8 cellular contexts compared by ENCODE assay signal in the genomic region with DNA sequence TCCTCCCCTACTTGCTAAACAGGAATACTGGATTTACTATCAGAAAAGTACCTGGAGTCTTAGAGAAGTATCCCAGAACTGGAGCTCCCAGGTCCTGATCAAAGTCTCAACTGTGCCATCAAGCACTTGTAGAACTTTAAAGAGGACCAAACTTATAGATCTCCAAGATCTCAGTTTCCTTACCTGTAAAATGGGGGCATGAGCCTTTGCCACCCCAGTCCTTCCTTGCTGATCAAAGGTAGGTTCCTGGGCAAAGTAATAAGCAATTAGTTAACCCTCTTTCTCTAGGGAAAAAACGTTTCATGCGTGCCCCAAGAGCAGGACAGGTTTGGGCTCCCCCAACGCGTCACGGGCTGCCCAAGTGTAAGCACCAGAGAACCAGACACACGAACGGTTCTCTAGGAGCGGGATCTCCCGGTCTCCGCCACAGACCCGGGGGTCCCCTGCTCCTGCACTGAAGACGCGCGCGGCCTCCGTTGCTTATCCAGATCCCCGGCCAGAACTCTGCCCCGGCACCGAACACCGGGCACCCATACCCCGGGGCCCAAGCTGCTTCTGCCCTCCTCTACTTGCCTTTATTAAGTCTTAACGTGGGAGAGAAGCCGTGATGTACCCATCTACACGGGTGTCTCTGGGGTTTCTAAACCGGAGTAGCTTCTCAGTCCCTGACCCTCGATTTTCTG. TPM values are rescaled to one million over a fixed set of nuclear protein-coding genes. Genes with fewer than 3 reads are reported as not detected.
DNase-seq lines count a peak whose midpoint lies in the region; ATAC-seq and TF ChIP-seq lines count a peak whose summit lies in the region.

No MANE protein-coding gene starts in this region.

- 0 out of 2 replicates have a peak, but pooled peaks cover 5% of the 10 kb centered on the region for H3K27me3 ChIP-seq in ACC112 (ENCODE audit: insufficient read depth, low read length)

- H3K79me2 ChIP-seq in ACC112 (ENCODE audit: control insufficient read depth, insufficient read depth, low read length, unreplicated experiment) = no peaks in the 10 kb centered on the region

- intact Hi-C loops in head of caudate nucleus (cut with DNase I) = no loop called here
- intact Hi-C loops in posterior vena cava (cut with DNase I) = no loop called here

- H3K4me3 ChIP-seq in ACC112 (ENCODE audit: low read depth, low read length) (peak overlapping the region; percentile 91), WI38 (ENCODE audit: low read depth, low read length) (peak overlapping the region; percentile 63)

- TF ChIP-seq CTCF in WI38 (IDR thresholded peaks at IDR 0.05; ENCODE audit: low read depth, low read length) = no peak

- peak overlapping the region; percentile 45 for H3K27ac ChIP-seq in ACC112 (ENCODE audit: low read depth, low read length)

- peak overlapping the region; percentile 100 for H2AFZ ChIP-seq in ACC112 (ENCODE audit: low read length, unreplicated experiment)

- H3K4me1 ChIP-seq in ACC112 (ENCODE audit: control insufficient read depth, insufficient read depth, low read length, unreplicated experiment) = peaks cover 6% of the 10 kb centered on the region

- DNase-seq in head of caudate nucleus = peak in 40 of 42 donors; percentile 5 to 67 (median 37)
- peak; percentile 73 for DNase-seq in posterior vena cava (ENCODE audit: low spot score)
- DNase-seq in occipital lobe (lab: John Stamatoyannopoulos, UW) = no peak
- no peak for DNase-seq in NCI-H2107 treated with DMSO at 0.1 percent for 48 hours (lab: John Stamatoyannopoulos, UW; ENCODE audit: unreplicated experiment)
- no peak for DNase-seq in NCI-H1092 treated with DMSO at 0.1 percent for 48 hours (lab: John Stamatoyannopoulos, UW)

- ATAC-seq in GM21717 (IDR thresholded peaks at IDR 0.05; ENCODE audit: unreplicated experiment) = peak; percentile 29

- no peaks in the 10 kb centered on the region for H3K36me3 ChIP-seq in ACC112 (ENCODE audit: insufficient read depth, low read length)

RNA-seq across cellular contexts. Expression of a gene that starts 0.5 kb away (rescaled TPM):
- 1 to 10 TPM; 1.0 to 1.8 TPM for total RNA-seq in posterior vena cava
- 17.9 TPM for total RNA-seq in occipital lobe

RNA-seq across cellular contexts. Expression of a gene that starts 0.6 kb away (rescaled TPM):
- total RNA-seq in posterior vena cava (not detected), occipital lobe (0.94 TPM)

Comparison
In these comparisons a context has a peak if more than half of its experiments do, and no peak if none do; other contexts are left out.
1. DNase-seq: peak in head of caudate nucleus (40 of 42) and posterior vena cava (single experiment); none in occipital lobe (single experiment), NCI-H2107 treated with DMSO at 0.1 percent for 48 hours (single experiment) and NCI-H1092 treated with DMSO at 0.1 percent for 48 hours (single experiment).